In the genomic region with DNA sequence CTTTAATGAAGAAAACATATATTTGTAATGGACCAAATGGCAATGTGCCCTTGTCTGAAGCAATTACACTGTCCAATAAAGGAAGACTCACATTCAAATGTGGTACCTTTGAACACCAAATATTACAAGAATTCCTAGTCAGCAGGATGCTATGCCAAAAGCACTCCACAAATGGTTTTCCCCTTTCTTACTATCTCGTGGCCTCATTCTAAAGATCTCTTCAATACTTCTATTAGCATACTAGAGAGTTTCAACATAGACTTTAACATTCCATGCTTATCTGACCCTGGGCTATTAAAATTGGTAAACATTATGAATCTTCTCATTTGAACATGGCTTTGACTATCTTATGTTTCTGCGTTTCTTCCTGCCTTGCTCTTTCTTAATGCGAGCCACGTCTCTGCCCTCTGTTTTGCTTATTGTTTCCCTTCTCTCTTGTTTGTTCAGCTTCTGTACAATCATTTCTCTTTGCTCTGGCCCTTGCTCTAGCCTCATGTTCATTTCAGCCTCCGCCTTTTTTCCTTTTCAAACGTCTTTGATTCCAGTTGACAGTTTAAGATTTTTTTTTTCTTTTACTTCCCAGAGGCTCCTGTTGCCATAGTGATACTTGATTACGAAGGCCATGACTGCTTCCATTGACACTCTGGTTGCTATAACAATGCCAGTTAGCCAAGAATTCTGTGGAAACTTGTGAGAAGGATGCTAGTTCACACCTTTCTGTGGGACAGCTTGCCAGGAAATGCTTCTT, we compare ENCODE assay signal across 12 cellular contexts. TPM values are rescaled to one million over a fixed set of nuclear protein-coding genes. Genes with fewer than 3 reads are reported as not detected.
A peak's percentile ranks its signal among the peaks of the same experiment; 100 is the strongest.
DNase-seq lines count a peak whose midpoint lies in the region; ATAC-seq and TF ChIP-seq lines count a peak whose summit lies in the region.
"Had no signal": no experiment of that assay in that cellular context is flagged by ENCODE, and none has a peak within 500 bp of the region (broad histone marks: within the 10 kb centered on the region; RNA-seq: fewer than 3 reads in every experiment).

No MANE protein-coding gene starts in this region.

- H3K9me3 Mint-ChIP-seq in naive thymus-derived CD4-positive, alpha-beta T cell, result no peaks in the 10 kb centered on the region
- H3K9me3 Mint-ChIP-seq: activated CD4-positive, alpha-beta memory T cell treated with anti-CD3 and anti-CD28 coated beads, Interleukin-2, amount 10 ng/mL, durations not matched to agents 7 days and 5 days had no signal

- DNase-seq in left cardiac atrium (no peak), Right ventricle myocardium superior (no peak), dermis blood vessel endothelial cell (peak; percentile 2), lower lobe of right lung (no peak), upper lobe of right lung (no peak), testis (no peak)
- DNase-seq in naive thymus-derived CD4-positive, alpha-beta T cell, result no peak
- DNase-seq: activated CD4-positive, alpha-beta memory T cell treated with anti-CD3 and anti-CD28 coated beads, Interleukin-2, amount 10 ng/mL, durations not matched to agents 7 days and 5 days; T-helper 1 cell had no signal

- POLR2A ChIA-PET in naive thymus-derived CD4-positive, alpha-beta T cell (lab: Charles Lee), result no interaction called here

- no peak overlapping the region for H3K4me3 ChIP-seq in lower lobe of right lung
- H3K4me3 ChIP-seq in upper lobe of right lung, result no peak overlapping the region
- H3K4me3 ChIP-seq in testis, result no peak overlapping the region
- no peak overlapping the region for H3K4me3 ChIP-seq in naive thymus-derived CD4-positive, alpha-beta T cell (ENCODE audit: low read length)
- H3K4me3 ChIP-seq: skin epidermis had no signal

- WGBS in testis, 2 donors, result 35 to 39% methylated on average over 7 of the region's 7 CpGs

- no peaks in the 10 kb centered on the region for H3K36me3 ChIP-seq in lower lobe of right lung
- H3K36me3 ChIP-seq in upper lobe of right lung, result no peaks in the 10 kb centered on the region
- H3K36me3 ChIP-seq in testis (ENCODE audit: low read depth, missing control alignments), result no peaks in the 10 kb centered on the region
- no peaks in the 10 kb centered on the region for H3K36me3 ChIP-seq in naive thymus-derived CD4-positive, alpha-beta T cell (ENCODE audit: control insufficient read depth in 2 of 3, insufficient read depth in 3 of 3, low read length in 3 of 3)

- H3K27ac ChIP-seq in lower lobe of right lung (peak overlapping the region; percentile 47), upper lobe of right lung (peak overlapping the region; percentile 7), testis (no peak overlapping the region)
- H3K27ac ChIP-seq in naive thymus-derived CD4-positive, alpha-beta T cell (ENCODE audit: low read depth, low read length), result no peak overlapping the region

- H3K36me3 Mint-ChIP-seq in naive thymus-derived CD4-positive, alpha-beta T cell, result no peaks in the 10 kb centered on the region
- H3K36me3 Mint-ChIP-seq: activated naive CD8-positive, alpha-beta T cell had no signal

- no peak overlapping the region for H3K4me3 Mint-ChIP-seq in naive thymus-derived CD4-positive, alpha-beta T cell
- H3K4me3 Mint-ChIP-seq: activated CD4-positive, alpha-beta memory T cell treated with anti-CD3 and anti-CD28 coated beads, Interleukin-2, amount 10 ng/mL, durations not matched to agents 7 days and 5 days; activated naive CD8-positive, alpha-beta T cell had no signal

- H3K4me1 Mint-ChIP-seq in naive thymus-derived CD4-positive, alpha-beta T cell, result no peaks in the 10 kb centered on the region
- H3K4me1 Mint-ChIP-seq: activated CD4-positive, alpha-beta memory T cell treated with anti-CD3 and anti-CD28 coated beads, Interleukin-2, amount 10 ng/mL, durations not matched to agents 7 days and 5 days had no signal

- H3K27me3 Mint-ChIP-seq in naive thymus-derived CD4-positive, alpha-beta T cell, result peaks cover 0 to 15% (median 8%) of the 10 kb centered on the region in 5 donors

- H3K9me3 ChIP-seq in lower lobe of right lung (no peaks in the 10 kb centered on the region), upper lobe of right lung (no peaks in the 10 kb centered on the region), testis (no peaks in the 10 kb centered on the region)
- H3K9me3 ChIP-seq in naive thymus-derived CD4-positive, alpha-beta T cell (ENCODE audit: control insufficient read depth in 2 of 3, low read length in 3 of 3), result no peaks in the 10 kb centered on the region

- H3K4me1 ChIP-seq in lower lobe of right lung (no peaks in the 10 kb centered on the region), upper lobe of right lung (no peaks in the 10 kb centered on the region), testis (no peaks in the 10 kb centered on the region)
- H3K4me1 ChIP-seq in naive thymus-derived CD4-positive, alpha-beta T cell (ENCODE audit: control insufficient read depth in 2 of 2, insufficient read depth in 2 of 2, low read length in 2 of 2), result no peaks in the 10 kb centered on the region

- TF ChIP-seq POLR2A in testis (IDR thresholded peaks at IDR 0.05), result no peak

- no peak overlapping the region for H3K27ac Mint-ChIP-seq in naive thymus-derived CD4-positive, alpha-beta T cell
- H3K27ac Mint-ChIP-seq: activated CD4-positive, alpha-beta memory T cell treated with anti-CD3 and anti-CD28 coated beads, Interleukin-2, amount 10 ng/mL, durations not matched to agents 7 days and 5 days; activated naive CD8-positive, alpha-beta T cell had no signal

- ATAC-seq in left cardiac atrium (peak; percentile 67 to 73), Right ventricle myocardium superior (ENCODE audit: poor library complexity) (no peak), lower lobe of right lung (peak; percentile 76 to 86), upper lobe of right lung (peak; percentile 57), GM19023 (IDR thresholded peaks at IDR 0.05; ENCODE audit: unreplicated experiment) (no peak)
- no peak for ATAC-seq in naive thymus-derived CD4-positive, alpha-beta T cell

- CTCF ChIA-PET in naive thymus-derived CD4-positive, alpha-beta T cell (lab: Charles Lee), result no interaction called here

- H3K27me3 ChIP-seq in lower lobe of right lung (ENCODE audit: low read depth), result no peaks in the 10 kb centered on the region
- H3K27me3 ChIP-seq in upper lobe of right lung, result no peaks in the 10 kb centered on the region
- no peaks in the 10 kb centered on the region for H3K27me3 ChIP-seq in testis
- H3K27me3 ChIP-seq in naive thymus-derived CD4-positive, alpha-beta T cell (ENCODE audit: control insufficient read depth in 2 of 2, insufficient read depth in 2 of 2, low read length in 2 of 2), result peaks cover 0 to 3% of the 10 kb centered on the region in 2 donors

- intact Hi-C loops in left cardiac atrium (cut with DNase I) (loop anchor here in 1 of 2 donors (10.0 kb wide), 1 partner anchor 47 kb away; no protein-coding TSS in a partner anchor), Right ventricle myocardium superior (cut with DNase I) (no loop called here), lower lobe of right lung (cut with DNase I) (no loop called here), upper lobe of right lung (cut with DNase I) (no loop called here), testis (cut with DNase I; ENCODE audit: low total_unique reads) (no loop called here)
- intact Hi-C loops in naive thymus-derived CD4-positive, alpha-beta T cell (cut with micrococcal nuclease), result loop anchor here in 1 of 2 donors (2.0 to 5.0 kb wide), 2 partner anchors 53 to 875 kb away; no protein-coding TSS in a partner anchor

- TF ChIP-seq CTCF in lower lobe of right lung (IDR thresholded peaks at IDR 0.05) (no peak), upper lobe of right lung (IDR thresholded peaks at IDR 0.05) (no peak), testis (IDR thresholded peaks at IDR 0.05) (no peak)

RNA-seq across cellular contexts. Expression of gene SLC9A9, which starts 49.5 kb away (rescaled TPM):
- total RNA-seq in left cardiac atrium (10 to 100 TPM in 1 of 2 donors, 1 to 10 TPM in 1; 7.9 to 17.0 TPM), Right ventricle myocardium superior (7.2 TPM), dermis blood vessel endothelial cell (3.2 and 3.6 TPM in 2 replicates), lower lobe of right lung (15.6 TPM), upper lobe of right lung (13.3 TPM), testis (1 to 10 TPM; 2.7 to 6.6 TPM)
- polyA plus RNA-seq in testis (ENCODE audit: insufficient read depth, low read depth, low replicate concordance), result 4.3 TPM
- total RNA-seq in naive thymus-derived CD4-positive, alpha-beta T cell, result 10 to 100 TPM in 4 of 5 experiments, 1 to 10 TPM in 1; 9.3 to 21.9 (median 16.6) TPM
- polyA plus RNA-seq in naive thymus-derived CD4-positive, alpha-beta T cell, result 10 to 100 TPM; 15.3 to 23.1 TPM

Comparison
In these comparisons a context has a peak if more than half of its experiments do, and no peak if none do; other contexts are left out.
1. ATAC-seq: peak in left cardiac atrium (2 of 2), lower lobe of right lung (2 of 2) and upper lobe of right lung (single experiment); none in Right ventricle myocardium superior (single experiment), GM19023 (single experiment) and naive thymus-derived CD4-positive, alpha-beta T cell (single experiment).
2. H3K27ac ChIP-seq: peak in lower lobe of right lung (single experiment) and upper lobe of right lung (single experiment); none in testis (0 of 2) and naive thymus-derived CD4-positive, alpha-beta T cell (single experiment).